Comparison of ENCODE assay signal across 16 cellular contexts in genomic region chrX:47572773-47573333, GRCh38. TPM values are rescaled to one million over a fixed set of nuclear protein-coding genes. Genes with fewer than 3 reads are reported as not detected.
DNase-seq lines count a peak whose midpoint lies in the region; FAIRE-seq and TF ChIP-seq lines count a peak whose summit lies in the region.
"Had no signal": no experiment of that assay in that cellular context is flagged by ENCODE, and none has a peak within 500 bp of the region (broad histone marks: within the 10 kb centered on the region; RNA-seq: fewer than 3 reads in every experiment).

No MANE protein-coding gene starts in this region.

- no TSS peak for BruUV-seq in MCF 10A (replicated peaks; lab: Mats Ljungman, UMichigan)
- BruUV-seq in mammary epithelial cell (replicated peaks; lab: Mats Ljungman, UMichigan): no TSS peak
- no TSS peak for BruUV-seq in A673 (replicated peaks; lab: Mats Ljungman, UMichigan)

- DNase-seq in MCF 10A (ENCODE audit: unreplicated experiment) (no peak), mammary epithelial cell (no peak), astrocyte (ENCODE audit: low read depth) (no peak), mesendoderm (no peak), type B pancreatic cell (ENCODE audit: extremely low spot score, unreplicated experiment) (no peak), retina (no peak), A673 (ENCODE audit: low spot score) (no peak), glomerular visceral epithelial cell (ENCODE audit: extremely low spot score) (no peak)
- DNase-seq: activated naive CD4-positive, alpha-beta T cell treated with anti-CD3 and anti-CD28 coated beads, Interleukin-2, amount 10 ng/mL, durations not matched to agents 7 days and 5 days; Kasumi-1; lower lobe of right lung; T1000 had no signal

- H3K9me3 Mint-ChIP-seq in MCF 10A (ENCODE audit: unreplicated experiment) (peaks cover 6% of the 10 kb centered on the region), astrocyte (ENCODE audit: unreplicated experiment) (no peaks in the 10 kb centered on the region), type B pancreatic cell (no peaks in the 10 kb centered on the region)
- H3K9me3 Mint-ChIP-seq: activated naive CD4-positive, alpha-beta T cell treated with anti-CD3 and anti-CD28 coated beads, Interleukin-2, amount 10 ng/mL, durations not matched to agents 7 days and 5 days had no signal

- H3K4me3 ChIP-seq in mammary epithelial cell (replicated peaks in 1 of 3; ENCODE audit: insufficient read depth in 1 of 3, low read depth in 2 of 3, low read length in 3 of 3) (no peak overlapping the region), astrocyte (ENCODE audit: insufficient read depth, low read depth, low read length) (no peak overlapping the region), mesendoderm (ENCODE audit: low read length) (no peak overlapping the region), A673 (ENCODE audit: low read depth, low read length, poor library complexity, severe bottlenecking) (no peak overlapping the region)

- H3K4me2 ChIP-seq in mammary epithelial cell (ENCODE audit: insufficient read depth, low read depth, low read length): no peak overlapping the region
- H3K4me2 ChIP-seq in astrocyte (ENCODE audit: low read length): peak overlapping the region; percentile 69
- no peak overlapping the region for H3K4me2 ChIP-seq in mesendoderm (ENCODE audit: low read length)

- no peak overlapping the region for H2BK5ac ChIP-seq in mesendoderm (ENCODE audit: low read length)

- no peak overlapping the region for H3K27ac Mint-ChIP-seq in MCF 10A (ENCODE audit: low read depth, unreplicated experiment)
- peak overlapping the region; percentile 78 for H3K27ac Mint-ChIP-seq in astrocyte (ENCODE audit: unreplicated experiment)
- H3K27ac Mint-ChIP-seq in type B pancreatic cell: peak overlapping the region; percentile 62
- H3K27ac Mint-ChIP-seq: activated naive CD4-positive, alpha-beta T cell treated with anti-CD3 and anti-CD28 coated beads, Interleukin-2, amount 10 ng/mL, durations not matched to agents 7 days and 5 days had no signal

- peak overlapping the region; percentile 60 for H3K56ac ChIP-seq in mesendoderm (ENCODE audit: low read length)

- H3K4me3 Mint-ChIP-seq in MCF 10A (ENCODE audit: unreplicated experiment): peak overlapping the region; percentile 42
- H3K4me3 Mint-ChIP-seq in astrocyte (ENCODE audit: unreplicated experiment): no peak overlapping the region
- peak overlapping the region; percentile 74 for H3K4me3 Mint-ChIP-seq in type B pancreatic cell

- no peak for FAIRE-seq in astrocyte (lab: Jason Lieb, UNC)
- FAIRE-seq: GM18507 had no signal

- H3K79me2 ChIP-seq in mammary epithelial cell (ENCODE audit: insufficient read depth, low read length) (no peaks in the 10 kb centered on the region), astrocyte (ENCODE audit: insufficient read depth, low read length) (no peaks in the 10 kb centered on the region), mesendoderm (ENCODE audit: control insufficient read depth, insufficient read depth, low read length) (no peaks in the 10 kb centered on the region)

- no peaks in the 10 kb centered on the region for H3K36me3 ChIP-seq in mammary epithelial cell (ENCODE audit: insufficient read depth, low read length)
- peaks cover 4% of the 10 kb centered on the region for H3K36me3 ChIP-seq in astrocyte (ENCODE audit: insufficient read depth, low read length)
- peaks cover 2% of the 10 kb centered on the region for H3K36me3 ChIP-seq in mesendoderm (ENCODE audit: control insufficient read depth, insufficient read depth, low read length)
- peaks cover 8% of the 10 kb centered on the region for H3K36me3 ChIP-seq in A673 (ENCODE audit: insufficient read depth, low read length, poor library complexity, severe bottlenecking)

- TF ChIP-seq CTCF in MCF 10A (IDR thresholded peaks at IDR 0.05; ENCODE audit: unreplicated experiment) (no peak), mammary epithelial cell (conservative IDR thresholded peaks at IDR 0.05 in 1 of 2, IDR thresholded peaks at IDR 0.05 in 1 of 2; ENCODE audit: extremely low read depth in 1 of 2, insufficient read depth in 1 of 2, low read depth in 1 of 2, low read length in 2 of 2) (no peak), astrocyte (IDR thresholded peaks at IDR 0.05; ENCODE audit: insufficient read depth, low read depth, low read length) (no peak), type B pancreatic cell (conservative IDR thresholded peaks at IDR 0.05) (no peak), A673 (conservative IDR thresholded peaks at IDR 0.05; ENCODE audit: low read depth, low read length) (no peak)

- no peaks in the 10 kb centered on the region for H4K20me1 ChIP-seq in mammary epithelial cell (ENCODE audit: insufficient read depth, low read length)
- no peaks in the 10 kb centered on the region for H4K20me1 ChIP-seq in astrocyte (ENCODE audit: insufficient read depth, low read length)

- H4K8ac ChIP-seq in mesendoderm (ENCODE audit: low read depth, low read length): no peak overlapping the region

- peaks cover 31% of the 10 kb centered on the region for H3K36me3 Mint-ChIP-seq in MCF 10A (ENCODE audit: insufficient read depth, unreplicated experiment)
- H3K36me3 Mint-ChIP-seq in astrocyte (ENCODE audit: low read depth, unreplicated experiment): peaks cover 6% of the 10 kb centered on the region
- H3K36me3 Mint-ChIP-seq in type B pancreatic cell: peaks cover 15% of the 10 kb centered on the region

- H3K27ac ChIP-seq in mammary epithelial cell (ENCODE audit: insufficient read depth, low read depth, low read length) (no peak overlapping the region), astrocyte (ENCODE audit: low read depth, low read length) (peak overlapping the region; percentile 3), mesendoderm (ENCODE audit: low read depth, low read length) (peak overlapping the region; percentile 22), A673 (ENCODE audit: low read depth, low read length, poor library complexity, severe bottlenecking) (no peak overlapping the region)
- H3K27ac ChIP-seq: lower lobe of right lung had no signal

- H3K79me1 ChIP-seq in mesendoderm (ENCODE audit: low read length): no peaks in the 10 kb centered on the region

- H2AK5ac ChIP-seq in mesendoderm (ENCODE audit: low read length): no peak overlapping the region

- H3K27me3 Mint-ChIP-seq in MCF 10A (ENCODE audit: insufficient read depth, unreplicated experiment): no peaks in the 10 kb centered on the region
- no peaks in the 10 kb centered on the region for H3K27me3 Mint-ChIP-seq in astrocyte (ENCODE audit: low read depth, unreplicated experiment)
- H3K27me3 Mint-ChIP-seq in type B pancreatic cell: no peaks in the 10 kb centered on the region

- POLR2A ChIA-PET in MCF 10A (lab: Yijun Ruan, JAX) (interaction anchor here (1.0 kb wide), 1 partner anchor 9 kb away, joined by 4 read pairs; no protein-coding TSS in a partner anchor), A673 (lab: Charles Lee; ENCODE audit: low non-redundant PET) (no interaction called here)

- WGBS in mammary epithelial cell (ENCODE audit: low coverage, missing lambda C conversion rate): 63% methylated on average over 8 of the region's 9 CpGs
- WGBS in mesendoderm (ENCODE audit: extremely low coverage, insufficient coverage, low lambda C conversion rate): no CpG with 5 or more reads among the region's 9 CpGs

- no peak overlapping the region for H3K9ac ChIP-seq in mammary epithelial cell (ENCODE audit: insufficient read depth, low read length)
- H3K9ac ChIP-seq in astrocyte (ENCODE audit: low read length): peak overlapping the region; percentile 50
- no peak overlapping the region for H3K9ac ChIP-seq in mesendoderm (ENCODE audit: low read length)

- H2BK120ac ChIP-seq in mesendoderm (ENCODE audit: low read depth, low read length): no peak overlapping the region

- H4K5ac ChIP-seq in mesendoderm (ENCODE audit: low read length): no peak overlapping the region

- CTCF ChIA-PET in MCF 10A (lab: Yijun Ruan, JAX): no interaction called here
- CTCF ChIA-PET in mammary epithelial cell (lab: Charles Lee; ENCODE audit: low non-redundant PET): no interaction called here
- CTCF ChIA-PET in A673 (lab: Charles Lee): no interaction called here

- in situ Hi-C loops in mammary epithelial cell (cut with MboI; ENCODE audit: low sequenced_read_pairs in 2 of 2): no loop called here

- H3K27me3 ChIP-seq in mammary epithelial cell (ENCODE audit: insufficient read depth, low read length) (no peaks in the 10 kb centered on the region), astrocyte (ENCODE audit: insufficient read depth, low read length) (no peaks in the 10 kb centered on the region), mesendoderm (ENCODE audit: insufficient read depth, low read length, poor library complexity) (no peaks in the 10 kb centered on the region), A673 (replicated peaks; ENCODE audit: insufficient read depth, low read depth, low read length, poor library complexity) (no peaks in the 10 kb centered on the region)
- H3K27me3 ChIP-seq: suprapubic skin had no signal

- H3K9me3 ChIP-seq in mammary epithelial cell (replicated peaks; ENCODE audit: insufficient read depth, low read length): no peaks in the 10 kb centered on the region
- no peaks in the 10 kb centered on the region for H3K9me3 ChIP-seq in astrocyte (ENCODE audit: insufficient read depth, low read depth, low read length)
- H3K9me3 ChIP-seq in A673 (ENCODE audit: low read depth, low read length, poor library complexity, severe bottlenecking): no peaks in the 10 kb centered on the region
- H3K9me3 ChIP-seq: gastroesophageal sphincter, lower lobe of right lung, suprapubic skin had no signal

- dilution Hi-C loops in mammary epithelial cell (cut with HindIII; ENCODE audit: low sequenced_read_pairs): no loop called here

- H3K4ac ChIP-seq in mesendoderm (ENCODE audit: low read depth, low read length): no peak overlapping the region

- H3K4me1 ChIP-seq in mammary epithelial cell (ENCODE audit: insufficient read depth, low read length) (peaks cover 11% of the 10 kb centered on the region), astrocyte (ENCODE audit: insufficient read depth, low read length) (peaks cover 8% of the 10 kb centered on the region), mesendoderm (ENCODE audit: control insufficient read depth, low read depth, low read length) (no peaks in the 10 kb centered on the region), A673 (ENCODE audit: insufficient read depth, low read length, poor library complexity, severe bottlenecking) (no peaks in the 10 kb centered on the region)
- H3K4me1 ChIP-seq: lower lobe of right lung had no signal

- H3K18ac ChIP-seq in mesendoderm (ENCODE audit: low read length): no peak overlapping the region

- intact Hi-C loops in MCF 10A (cut with micrococcal nuclease): no loop called here
- intact Hi-C loops in mammary epithelial cell (cut with micrococcal nuclease): no loop called here
- intact Hi-C loops in A673 (cut with micrococcal nuclease; ENCODE audit: unreplicated experiment): no loop called here

- no peak overlapping the region for H2BK15ac ChIP-seq in mesendoderm (replicated peaks; ENCODE audit: low read depth)

- H3K4me1 Mint-ChIP-seq in MCF 10A (ENCODE audit: insufficient read depth, unreplicated experiment) (peaks cover 7% of the 10 kb centered on the region), astrocyte (ENCODE audit: low read depth, unreplicated experiment) (peaks cover 14% of the 10 kb centered on the region), type B pancreatic cell (ENCODE audit: unreplicated experiment) (peaks cover 7% of the 10 kb centered on the region)

- no peak overlapping the region for H3K23ac ChIP-seq in mesendoderm (ENCODE audit: low read length)

- H2AFZ ChIP-seq in mammary epithelial cell (ENCODE audit: low read depth, low read length) (no peak overlapping the region), astrocyte (ENCODE audit: low read depth, low read length) (no peak overlapping the region)

RNA-seq across cellular contexts. Expression of gene TIMP1, which starts 9.4 kb away (rescaled TPM):
- total RNA-seq in MCF 10A (2022) (647 and 720 TPM in 2 replicates), mammary epithelial cell (100 to 1,000 TPM; 170 to 219 TPM), astrocyte (479 and 678 TPM in 2 replicates), type B pancreatic cell (ENCODE audit: low replicate concordance) (31.8 and 95.4 TPM in 2 replicates), A673 (2021) (386 and 471 TPM in 2 replicates)
- 582 TPM for polyA plus RNA-seq in mammary epithelial cell
- polyA minus RNA-seq in mammary epithelial cell: 755 TPM
- polyA plus RNA-seq in mesendoderm (2013, experiment 1 of 2): 51.0 TPM
- polyA plus RNA-seq in mesendoderm (2013, experiment 2 of 2): 54.0 TPM
- total RNA-seq: OCI-LY7 had no signal

RNA-seq across cellular contexts. Expression of gene ARAF, which starts 11.8 kb away (rescaled TPM):
- total RNA-seq in MCF 10A (2022) (53.2 and 63.5 TPM in 2 replicates), mammary epithelial cell (10 to 100 TPM; 15.8 to 48.6 TPM), astrocyte (44.0 and 48.7 TPM in 2 replicates), type B pancreatic cell (ENCODE audit: low replicate concordance) (56.2 and 60.7 TPM in 2 replicates), A673 (2021) (60.0 and 60.9 TPM in 2 replicates)
- polyA plus RNA-seq in mammary epithelial cell: 36.9 TPM
- polyA minus RNA-seq in mammary epithelial cell: 35.6 TPM
- polyA plus RNA-seq in mesendoderm (2013, experiment 1 of 2): 42.4 TPM
- 41.0 TPM for polyA plus RNA-seq in mesendoderm (2013, experiment 2 of 2)

RNA-seq across cellular contexts. Expression of gene SYN1, which starts 46.8 kb away (rescaled TPM):
- 0.27 and 0.49 TPM in 2 replicates for total RNA-seq in MCF 10A (2022)
- total RNA-seq in mammary epithelial cell: under 1 TPM; under 0.01 to 0.45 TPM
- 0.10 TPM for polyA plus RNA-seq in mammary epithelial cell
- polyA minus RNA-seq in mammary epithelial cell: 0.21 TPM
- total RNA-seq in astrocyte: 1.6 and 2.2 TPM in 2 replicates
- polyA plus RNA-seq in mesendoderm (2013, experiment 1 of 2): 17.3 TPM
- 17.7 TPM for polyA plus RNA-seq in mesendoderm (2013, experiment 2 of 2)
- 3.7 and 4.2 TPM in 2 replicates for total RNA-seq in type B pancreatic cell (ENCODE audit: low replicate concordance)
- 8.1 and 9.2 TPM in 2 replicates for total RNA-seq in A673 (2021)
- total RNA-seq: OCI-LY7 had no signal

RNA-seq across cellular contexts. Expression of gene CFP, which starts 56.9 kb away (rescaled TPM):
- total RNA-seq in MCF 10A (2022) (0.56 and 0.71 TPM in 2 replicates), mammary epithelial cell (under 1 TPM; 0.17 to 0.28 TPM), astrocyte (0.17 and 1.1 TPM in 2 replicates), type B pancreatic cell (ENCODE audit: low replicate concordance) (0.50 and 0.51 TPM in 2 replicates), A673 (2021) (1.9 and 2.3 TPM in 2 replicates)
- 0.06 TPM for polyA plus RNA-seq in mammary epithelial cell
- not detected for polyA minus RNA-seq in mammary epithelial cell
- polyA plus RNA-seq in mesendoderm (2013, experiment 1 of 2): 2.0 TPM
- polyA plus RNA-seq in mesendoderm (2013, experiment 2 of 2): 2.2 TPM

Comparison
In these comparisons a context has a peak if more than half of its experiments do, and no peak if none do; other contexts are left out.
1. H3K27ac ChIP-seq: peak in astrocyte (single experiment) and mesendoderm (single experiment); none in mammary epithelial cell (single experiment) and A673 (single experiment).